Comparison of ENCODE assay signal across 8 cellular contexts in genomic region chr7:29878081-29878688, GRCh38.
DNase-seq lines count a peak whose midpoint lies in the region; ATAC-seq lines count a peak whose summit lies in the region.

No MANE protein-coding gene starts in this region.

- DNase-seq in AG08395 (ENCODE audit: low spot score) (peak; percentile 46), EH (ENCODE audit: low read depth) (peak; percentile 54), NCI-H2029 (lab: John Stamatoyannopoulos, UW) (peak; percentile 12), amniotic stem cell (lab: John Stamatoyannopoulos, UW) (peak; percentile 16), left kidney (ENCODE audit: low read depth, low spot score) (peak; percentile 66)
- no peak for DNase-seq in activated CD8-positive, alpha-beta memory T cell treated with anti-CD3 and anti-CD28 coated beads, Interleukin-2, amount 50 U/mL, for 48 hours

- no peak for ATAC-seq in HG03378 (IDR thresholded peaks at IDR 0.05; ENCODE audit: unreplicated experiment)
- no peak for ATAC-seq in GM21717 (IDR thresholded peaks at IDR 0.05; ENCODE audit: unreplicated experiment)
